9 cellular contexts compared by ENCODE assay signal in genomic region chr5:102681403-102681983, GRCh38.
DNase-seq lines count a peak whose midpoint lies in the region; ATAC-seq and FAIRE-seq lines count a peak whose summit lies in the region.
"Had no signal": no experiment of that assay in that cellular context is flagged by ENCODE, and none has a peak within 500 bp of the region (broad histone marks: within the 10 kb centered on the region; RNA-seq: fewer than 3 reads in every experiment).

No MANE protein-coding gene starts in this region.

- H3K36me3 ChIP-seq in small intestine (ENCODE audit: control insufficient read depth in 2 of 2, insufficient read depth in 2 of 2, low read length in 2 of 2), result no peaks in the 10 kb centered on the region
- H3K36me3 ChIP-seq: BLaER1 had no signal

- no peaks in the 10 kb centered on the region for H3K27me3 ChIP-seq in small intestine (ENCODE audit: control insufficient read depth in 2 of 2, insufficient read depth in 2 of 2, low read length in 2 of 2)
- H3K27me3 ChIP-seq: BLaER1 had no signal

- no peak overlapping the region for H3K27ac ChIP-seq in small intestine (ENCODE audit: low read depth in 1 of 2, low read length in 1 of 2)
- H3K27ac ChIP-seq: BLaER1 had no signal

- H3K4me3 ChIP-seq in small intestine (ENCODE audit: low read depth in 1 of 2, low read length in 2 of 2), result no peak overlapping the region
- H3K4me3 ChIP-seq: BLaER1 had no signal

- no peak for FAIRE-seq in small intestine (lab: Jason Lieb, UNC)

- no peaks in the 10 kb centered on the region for H3K4me1 ChIP-seq in small intestine (ENCODE audit: control insufficient read depth in 2 of 2, insufficient read depth in 1 of 2, low read depth in 1 of 2, low read length in 1 of 2)
- H3K4me1 ChIP-seq: BLaER1 had no signal

- DNase-seq in NK-92 treated with Interleukin-12 subunit alpha and Interleukin-12 subunit beta, amount 100 ng/mL, for 24 hours (lab: John Stamatoyannopoulos, UW), result peak; percentile 10
- DNase-seq in NK-92 (lab: John Stamatoyannopoulos, UW; ENCODE audit: unreplicated experiment), result no peak
- peak; percentile 53 to 80 (median 78) for DNase-seq in NCI-H1417 (lab: John Stamatoyannopoulos, UW)
- DNase-seq in SW480 (ENCODE audit: low spot score), result peak; percentile 79
- DNase-seq in amygdala (lab: John Stamatoyannopoulos, UW), result peak in 42 of 56 donors; percentile 1 to 73 (median 25)
- peak; percentile 50 for DNase-seq in hepatic stellate cell (ENCODE audit: low spot score)
- peak; percentile 64 for DNase-seq in small intestine

- WGBS in small intestine, 3 donors, result 33 to 63% (median 46%) methylated on average over 2 of the region's 2 CpGs

- ATAC-seq in HG02798 (IDR thresholded peaks at IDR 0.05; ENCODE audit: poor library complexity, unreplicated experiment), result peak; percentile 97

- H3K9me3 ChIP-seq in small intestine (ENCODE audit: control insufficient read depth, low read depth), result no peaks in the 10 kb centered on the region
- H3K9me3 ChIP-seq: BLaER1 had no signal
